ENCODE assay signal across 1 cellular context in genomic region chr11:110093407-110094297, GRCh38.
A peak's percentile ranks its signal among the peaks of the same experiment; 100 is the strongest.
TF ChIP-seq lines count a peak whose summit lies in the region.

No MANE protein-coding gene starts in this region.

TF ChIP-seq in HEK293, 187 proteins besides CTCF, POLR2A, EP300 and RAD21 (continued from another document):
- no peak for TF ChIP-seq ZNF26 (tag by site-specific recombination; IDR thresholded peaks at IDR 0.05)
- TF ChIP-seq ZNF146 (tag by site-specific recombination; IDR thresholded peaks at IDR 0.05): no peak
- TF ChIP-seq KLF8 (tag by site-specific recombination; IDR thresholded peaks at IDR 0.05): peak; percentile 39; the same call in 1 of the 2 replicates
- TF ChIP-seq YY1 (tag by site-specific recombination; IDR thresholded peaks at IDR 0.05): peak; percentile 57
- TF ChIP-seq IKZF3 (tag by site-specific recombination; IDR thresholded peaks at IDR 0.05): no peak
- no peak for TF ChIP-seq RBAK (tag by site-specific recombination; IDR thresholded peaks at IDR 0.05)
